Comparison of ENCODE assay signal across 22 cellular contexts in genomic region chr14:24228902-24229301, GRCh38. TPM values are rescaled to one million over a fixed set of nuclear protein-coding genes. Genes with fewer than 3 reads are reported as not detected.
DNase-seq lines count a peak whose midpoint lies in the region; ATAC-seq and TF ChIP-seq lines count a peak whose summit lies in the region.
"Had no signal": no experiment of that assay in that cellular context is flagged by ENCODE, and none has a peak within 500 bp of the region (broad histone marks: within the 10 kb centered on the region; RNA-seq: fewer than 3 reads in every experiment).

No MANE protein-coding gene starts in this region.

- no peak for TF ChIP-seq CTCF in mesothelial cell of epicardium (IDR thresholded peaks at IDR 0.05; ENCODE audit: unreplicated experiment)
- TF ChIP-seq CTCF in endothelial cell (IDR thresholded peaks at IDR 0.05; ENCODE audit: unreplicated experiment) = no peak
- TF ChIP-seq CTCF in Calu3 (IDR thresholded peaks at IDR 0.05; ENCODE audit: unreplicated experiment) = no peak

- ATAC-seq in activated naive CD8-positive, alpha-beta T cell treated with anti-CD3 and anti-CD28 coated beads, Interleukin-2, amount 10 ng/mL, durations not matched to agents 7 days and 5 days (ENCODE audit: low read depth) = no peak
- no peak for ATAC-seq in activated naive CD8-positive, alpha-beta T cell treated with anti-CD3 and anti-CD28 coated beads, Interleukin-2, amount 50 U/mL, for 24 hours
- no peak for ATAC-seq in left ventricle myocardium superior
- ATAC-seq: GM12878 had no signal

- POLR2A ChIA-PET in activated CD4-positive, alpha-beta T cell treated with anti-CD3 and anti-CD28 coated beads, Interleukin-2, amount 10 ng/mL, durations not matched to agents 7 days and 5 days (lab: Charles Lee) = interaction anchor here (0.7 kb wide), 1 partner anchor 66 kb away, joined by 6 read pairs; no protein-coding TSS in a partner anchor
- POLR2A ChIA-PET in activated naive CD8-positive, alpha-beta T cell treated with anti-CD3 and anti-CD28 coated beads, Interleukin-2, amount 10 ng/mL, durations not matched to agents 7 days and 5 days (lab: Charles Lee) = interaction anchor here (0.6 to 1.9 kb wide), 4 partner anchors 15 to 68 kb away, joined by 3 to 7 read pairs (median 3); partner anchors contain the start of genes CHMP4A and IRF9

- peak overlapping the region; percentile 54 for H3K27ac Mint-ChIP-seq in activated CD4-positive, alpha-beta T cell treated with anti-CD3 and anti-CD28 coated beads, Interleukin-2, amount 10 ng/mL, durations not matched to agents 7 days and 5 days
- peak overlapping the region; percentile 12 for H3K27ac Mint-ChIP-seq in activated naive CD8-positive, alpha-beta T cell treated with anti-CD3 and anti-CD28 coated beads, Interleukin-2, amount 10 ng/mL, durations not matched to agents 7 days and 5 days
- no peak overlapping the region for H3K27ac Mint-ChIP-seq in activated naive CD8-positive, alpha-beta T cell treated with anti-CD3 and anti-CD28 coated beads, Interleukin-2, amount 50 U/mL, for 24 hours
- H3K27ac Mint-ChIP-seq in mesothelial cell of epicardium (peak overlapping the region; percentile 16), endothelial cell (ENCODE audit: unreplicated experiment) (no peak overlapping the region), Calu3 (ENCODE audit: unreplicated experiment) (no peak overlapping the region)
- H3K27ac Mint-ChIP-seq: B cell had no signal

- peaks cover 42% of the 10 kb centered on the region for H3K4me1 Mint-ChIP-seq in activated CD4-positive, alpha-beta T cell treated with anti-CD3 and anti-CD28 coated beads, Interleukin-2, amount 10 ng/mL, durations not matched to agents 7 days and 5 days
- H3K4me1 Mint-ChIP-seq in activated naive CD8-positive, alpha-beta T cell treated with anti-CD3 and anti-CD28 coated beads, Interleukin-2, amount 10 ng/mL, durations not matched to agents 7 days and 5 days = peaks cover 30% of the 10 kb centered on the region
- H3K4me1 Mint-ChIP-seq in activated naive CD8-positive, alpha-beta T cell treated with anti-CD3 and anti-CD28 coated beads, Interleukin-2, amount 50 U/mL, for 24 hours = peaks cover 38% of the 10 kb centered on the region
- H3K4me1 Mint-ChIP-seq in mesothelial cell of epicardium (peaks cover 19% of the 10 kb centered on the region), endothelial cell (ENCODE audit: unreplicated experiment) (peaks cover 14% of the 10 kb centered on the region), Calu3 (ENCODE audit: low read depth, unreplicated experiment) (peaks cover 13% of the 10 kb centered on the region)

- H3K36me3 Mint-ChIP-seq in activated CD4-positive, alpha-beta T cell treated with anti-CD3 and anti-CD28 coated beads, Interleukin-2, amount 10 ng/mL, durations not matched to agents 7 days and 5 days (ENCODE audit: low read depth) = peaks cover 14% of the 10 kb centered on the region
- peaks cover 14% of the 10 kb centered on the region for H3K36me3 Mint-ChIP-seq in activated naive CD8-positive, alpha-beta T cell treated with anti-CD3 and anti-CD28 coated beads, Interleukin-2, amount 10 ng/mL, durations not matched to agents 7 days and 5 days
- H3K36me3 Mint-ChIP-seq in activated naive CD8-positive, alpha-beta T cell treated with anti-CD3 and anti-CD28 coated beads, Interleukin-2, amount 50 U/mL, for 24 hours (ENCODE audit: low read depth) = peaks cover 15% of the 10 kb centered on the region
- H3K36me3 Mint-ChIP-seq in mesothelial cell of epicardium = peaks cover 8% of the 10 kb centered on the region
- peaks cover 3% of the 10 kb centered on the region for H3K36me3 Mint-ChIP-seq in endothelial cell (ENCODE audit: low read depth, unreplicated experiment)
- peaks cover 31% of the 10 kb centered on the region for H3K36me3 Mint-ChIP-seq in Calu3 (ENCODE audit: insufficient read depth, unreplicated experiment)

- CTCF ChIA-PET in activated CD4-positive, alpha-beta T cell treated with anti-CD3 and anti-CD28 coated beads, Interleukin-2, amount 10 ng/mL, durations not matched to agents 7 days and 5 days (lab: Charles Lee) = interaction anchor here (0.8 to 1.2 kb wide), 4 partner anchors 9 to 25 kb away, joined by 3 to 5 read pairs (median 4); partner anchors contain the start of genes MDP1 and TINF2
- CTCF ChIA-PET in Calu3 (lab: Charles Lee) = interaction anchor here (0.6 kb wide), 3 partner anchors 10 to 27 kb away, joined by 3 to 4 read pairs (median 3); partner anchors contain the start of gene MDP1

- H3K27me3 Mint-ChIP-seq in activated CD4-positive, alpha-beta T cell treated with anti-CD3 and anti-CD28 coated beads, Interleukin-2, amount 10 ng/mL, durations not matched to agents 7 days and 5 days = no peaks in the 10 kb centered on the region
- H3K27me3 Mint-ChIP-seq in activated naive CD8-positive, alpha-beta T cell treated with anti-CD3 and anti-CD28 coated beads, Interleukin-2, amount 10 ng/mL, durations not matched to agents 7 days and 5 days = no peaks in the 10 kb centered on the region
- no peaks in the 10 kb centered on the region for H3K27me3 Mint-ChIP-seq in activated naive CD8-positive, alpha-beta T cell treated with anti-CD3 and anti-CD28 coated beads, Interleukin-2, amount 50 U/mL, for 24 hours
- H3K27me3 Mint-ChIP-seq in mesothelial cell of epicardium (ENCODE audit: low read depth) (no peaks in the 10 kb centered on the region), endothelial cell (ENCODE audit: unreplicated experiment) (no peaks in the 10 kb centered on the region), Calu3 (ENCODE audit: unreplicated experiment) (no peaks in the 10 kb centered on the region)
- H3K27me3 Mint-ChIP-seq: B cell had no signal

- no peak for DNase-seq in activated CD4-positive, alpha-beta T cell treated with anti-CD3 and anti-CD28 coated beads, Interleukin-2, amount 10 ng/mL, durations not matched to agents 7 days and 5 days
- DNase-seq in activated CD4-positive, alpha-beta T cell treated with anti-CD3 and anti-CD28 coated beads for 1 hour = no peak
- no peak for DNase-seq in activated naive CD8-positive, alpha-beta T cell treated with anti-CD3 and anti-CD28 coated beads, Interleukin-2, amount 10 ng/mL, durations not matched to agents 7 days and 5 days
- no peak for DNase-seq in activated naive CD8-positive, alpha-beta T cell treated with anti-CD3 and anti-CD28 coated beads, Interleukin-2, amount 50 U/mL, for 24 hours
- DNase-seq in mesothelial cell of epicardium (ENCODE audit: low spot score in 2 of 2, unreplicated experiment in 2 of 2) (no peak), endothelial cell (ENCODE audit: low spot score) (no peak), left ventricle myocardium superior (no peak), Calu3 (no peak)
- DNase-seq: DMS53, GDM1, GM23248, H7, Karpas-422, NCI-H1092, NCI-H1417 treated with DMSO at 0.1 percent for 48 hours, NCI-H1694 treated with DMSO at 0.1 percent for 48 hours, NCI-H2081, NCI-H2227 treated with DMSO at 0.1 percent for 48 hours, NCI-H526 treated with DMSO at 0.1 percent for 48 hours, SHP77 treated with DMSO at 0.1 percent for 48 hours had no signal

- intact Hi-C loops in left ventricle myocardium superior (cut with micrococcal nuclease) = no loop called here
- intact Hi-C loops in Calu3 (cut with micrococcal nuclease; ENCODE audit: unreplicated experiment) = no loop called here

- no peaks in the 10 kb centered on the region for H3K9me3 Mint-ChIP-seq in activated CD4-positive, alpha-beta T cell treated with anti-CD3 and anti-CD28 coated beads, Interleukin-2, amount 10 ng/mL, durations not matched to agents 7 days and 5 days
- H3K9me3 Mint-ChIP-seq in activated naive CD8-positive, alpha-beta T cell treated with anti-CD3 and anti-CD28 coated beads, Interleukin-2, amount 10 ng/mL, durations not matched to agents 7 days and 5 days = no peaks in the 10 kb centered on the region
- no peaks in the 10 kb centered on the region for H3K9me3 Mint-ChIP-seq in activated naive CD8-positive, alpha-beta T cell treated with anti-CD3 and anti-CD28 coated beads, Interleukin-2, amount 50 U/mL, for 24 hours
- no peaks in the 10 kb centered on the region for H3K9me3 Mint-ChIP-seq in mesothelial cell of epicardium
- H3K9me3 Mint-ChIP-seq in endothelial cell (ENCODE audit: unreplicated experiment) = no peaks in the 10 kb centered on the region
- H3K9me3 Mint-ChIP-seq in Calu3 (ENCODE audit: low read depth, unreplicated experiment) = no peaks in the 10 kb centered on the region

- no TSS peak for BruUV-seq in Calu3 (replicated peaks; lab: Mats Ljungman, UMichigan)

- no peak overlapping the region for H3K4me3 Mint-ChIP-seq in activated CD4-positive, alpha-beta T cell treated with anti-CD3 and anti-CD28 coated beads, Interleukin-2, amount 10 ng/mL, durations not matched to agents 7 days and 5 days
- H3K4me3 Mint-ChIP-seq in activated naive CD8-positive, alpha-beta T cell treated with anti-CD3 and anti-CD28 coated beads, Interleukin-2, amount 10 ng/mL, durations not matched to agents 7 days and 5 days = no peak overlapping the region
- H3K4me3 Mint-ChIP-seq in activated naive CD8-positive, alpha-beta T cell treated with anti-CD3 and anti-CD28 coated beads, Interleukin-2, amount 50 U/mL, for 24 hours = no peak overlapping the region
- H3K4me3 Mint-ChIP-seq in mesothelial cell of epicardium (no peak overlapping the region), endothelial cell (ENCODE audit: unreplicated experiment) (no peak overlapping the region), Calu3 (ENCODE audit: low read depth, unreplicated experiment) (no peak overlapping the region)

RNA-seq across cellular contexts. Expression of gene NEDD8, which starts 3.3 kb away (rescaled TPM):
- total RNA-seq in activated CD4-positive, alpha-beta T cell treated with anti-CD3 and anti-CD28 coated beads, Interleukin-2, amount 10 ng/mL, durations not matched to agents 7 days and 5 days = 100 to 1,000 TPM; 178 to 229 TPM
- total RNA-seq in activated naive CD8-positive, alpha-beta T cell treated with anti-CD3 and anti-CD28 coated beads, Interleukin-2, amount 10 ng/mL, durations not matched to agents 7 days and 5 days = 100 to 1,000 TPM; 179 to 196 TPM
- total RNA-seq in mesothelial cell of epicardium = 148 to 156 TPM (median 155 TPM) in 3 replicates
- total RNA-seq in endothelial cell (ENCODE audit: unreplicated experiment) = 154 TPM
- total RNA-seq in left ventricle myocardium superior = 225 TPM
- total RNA-seq in Calu3 (2022) = 192 and 198 TPM in 2 replicates

RNA-seq across cellular contexts. Expression of gene GMPR2, which starts 3.8 kb away (rescaled TPM):
- total RNA-seq in activated CD4-positive, alpha-beta T cell treated with anti-CD3 and anti-CD28 coated beads, Interleukin-2, amount 10 ng/mL, durations not matched to agents 7 days and 5 days = 10 to 100 TPM; 72.0 to 74.5 TPM
- 10 to 100 TPM; 76.6 to 82.2 TPM for total RNA-seq in activated naive CD8-positive, alpha-beta T cell treated with anti-CD3 and anti-CD28 coated beads, Interleukin-2, amount 10 ng/mL, durations not matched to agents 7 days and 5 days
- total RNA-seq in mesothelial cell of epicardium = 72.5 to 78.7 TPM (median 74.1 TPM) in 3 replicates
- total RNA-seq in endothelial cell (ENCODE audit: unreplicated experiment) = 61.3 TPM
- total RNA-seq in left ventricle myocardium superior = 29.0 TPM
- 61.3 and 63.4 TPM in 2 replicates for total RNA-seq in Calu3 (2022)

RNA-seq across cellular contexts. Expression of gene MDP1, which starts 13.0 kb away (rescaled TPM):
- total RNA-seq in activated CD4-positive, alpha-beta T cell treated with anti-CD3 and anti-CD28 coated beads, Interleukin-2, amount 10 ng/mL, durations not matched to agents 7 days and 5 days = 10 to 100 TPM; 10.1 to 10.7 TPM
- total RNA-seq in activated naive CD8-positive, alpha-beta T cell treated with anti-CD3 and anti-CD28 coated beads, Interleukin-2, amount 10 ng/mL, durations not matched to agents 7 days and 5 days = 10 to 100 TPM; 11.9 to 15.4 TPM
- 18.0 to 18.4 TPM (median 18.3 TPM) in 3 replicates for total RNA-seq in mesothelial cell of epicardium
- 17.4 TPM for total RNA-seq in endothelial cell (ENCODE audit: unreplicated experiment)
- 15.4 TPM for total RNA-seq in left ventricle myocardium superior
- 7.4 and 8.9 TPM in 2 replicates for total RNA-seq in Calu3 (2022)

RNA-seq across cellular contexts. Expression of gene TINF2, which starts 13.5 kb away (rescaled TPM):
- total RNA-seq in activated CD4-positive, alpha-beta T cell treated with anti-CD3 and anti-CD28 coated beads, Interleukin-2, amount 10 ng/mL, durations not matched to agents 7 days and 5 days = 100 to 1,000 TPM; 130 to 141 TPM
- 100 to 1,000 TPM; 122 to 124 TPM for total RNA-seq in activated naive CD8-positive, alpha-beta T cell treated with anti-CD3 and anti-CD28 coated beads, Interleukin-2, amount 10 ng/mL, durations not matched to agents 7 days and 5 days
- total RNA-seq in mesothelial cell of epicardium (49.1 to 55.2 TPM (median 51.1 TPM) in 3 replicates), endothelial cell (ENCODE audit: unreplicated experiment) (25.4 TPM), left ventricle myocardium superior (34.5 TPM), Calu3 (2022) (38.3 and 40.4 TPM in 2 replicates)

RNA-seq across cellular contexts. Expression of gene CHMP4A, which starts 15.6 kb away (rescaled TPM):
- 10 to 100 TPM; 79.8 to 93.2 TPM for total RNA-seq in activated CD4-positive, alpha-beta T cell treated with anti-CD3 and anti-CD28 coated beads, Interleukin-2, amount 10 ng/mL, durations not matched to agents 7 days and 5 days
- 10 to 100 TPM; 93.6 to 97.8 TPM for total RNA-seq in activated naive CD8-positive, alpha-beta T cell treated with anti-CD3 and anti-CD28 coated beads, Interleukin-2, amount 10 ng/mL, durations not matched to agents 7 days and 5 days
- total RNA-seq in mesothelial cell of epicardium = 38.4 to 48.0 TPM (median 44.7 TPM) in 3 replicates
- 34.3 TPM for total RNA-seq in endothelial cell (ENCODE audit: unreplicated experiment)
- total RNA-seq in left ventricle myocardium superior = 30.1 TPM
- 53.2 and 60.8 TPM in 2 replicates for total RNA-seq in Calu3 (2022)

Comparison
In these comparisons a context has a peak if more than half of its experiments do, and no peak if none do; other contexts are left out.
1. H3K27ac Mint-ChIP-seq: peak in activated CD4-positive, alpha-beta T cell treated with anti-CD3 and anti-CD28 coated beads, Interleukin-2, amount 10 ng/mL, durations not matched to agents 7 days and 5 days (single experiment), activated naive CD8-positive, alpha-beta T cell treated with anti-CD3 and anti-CD28 coated beads, Interleukin-2, amount 10 ng/mL, durations not matched to agents 7 days and 5 days (single experiment) and mesothelial cell of epicardium (single experiment); none in activated naive CD8-positive, alpha-beta T cell treated with anti-CD3 and anti-CD28 coated beads, Interleukin-2, amount 50 U/mL, for 24 hours (single experiment), endothelial cell (single experiment) and Calu3 (single experiment).